Comparison of ENCODE assay signal across 26 cellular contexts in genomic region chr4:88419874-88420273, GRCh38. TPM values are rescaled to one million over a fixed set of nuclear protein-coding genes. Genes with fewer than 3 reads are reported as not detected.
DNase-seq lines count a peak whose midpoint lies in the region; ATAC-seq and TF ChIP-seq lines count a peak whose summit lies in the region.
"Had no signal": no experiment of that assay in that cellular context is flagged by ENCODE, and none has a peak within 500 bp of the region (broad histone marks: within the 10 kb centered on the region; RNA-seq: fewer than 3 reads in every experiment).

No MANE protein-coding gene starts in this region.

- H3K4me1 ChIP-seq in uterus, result no peaks in the 10 kb centered on the region
- H3K4me1 ChIP-seq: ascending aorta, BE2C, parathyroid adenoma, upper lobe of left lung had no signal

- ATAC-seq in HG02642 (IDR thresholded peaks at IDR 0.05; ENCODE audit: poor library complexity, unreplicated experiment) (peak; percentile 59), HG03432 (IDR thresholded peaks at IDR 0.05; ENCODE audit: unreplicated experiment) (peak; percentile 85)
- no peak for ATAC-seq in stimulated activated naive CD8-positive, alpha-beta T cell treated with anti-CD3 and anti-CD28 coated beads, Interleukin-15, amount 100 ng/mL, for 72 hours
- ATAC-seq: effector memory CD8-positive, alpha-beta T cell; GM23338; left lobe of liver; natural killer cell had no signal

- no peak for DNase-seq in activated naive CD4-positive, alpha-beta T cell treated with Interleukin-2 at 50 U/mL for 16 hours
- DNase-seq in uterus (no peak), dorsolateral prefrontal cortex (no peak), foreskin fibroblast (no peak)
- no peak for DNase-seq in stimulated activated naive CD8-positive, alpha-beta T cell treated with anti-CD3 and anti-CD28 coated beads, Interleukin-15, amount 100 ng/mL, for 72 hours
- DNase-seq: 8988T; activated CD4-positive, alpha-beta T cell treated with anti-CD3 and anti-CD28 coated beads, Interleukin-2, amount 50 U/mL, for 48 hours; activated naive CD4-positive, alpha-beta T cell treated with anti-CD3 and anti-CD28 coated beads, Interleukin-2, amount 10 ng/mL, durations not matched to agents 7 days and 5 days; activated T-cell treated with anti-CD3 and anti-CD28 coated beads, Interleukin-2, amount 50 U/mL, for 1 hour; BE2C; COR-L47; effector memory CD8-positive, alpha-beta T cell; natural killer cell; NCI-H1092 treated with DMSO at 0.1 percent for 48 hours; NCI-H524; SHP77; stimulated activated naive CD4-positive, alpha-beta T cell treated with Interleukin-2 at 50 U/mL for 16 hours; upper lobe of left lung had no signal

- H3K4me3 Mint-ChIP-seq in activated naive CD4-positive, alpha-beta T cell treated with anti-CD3 and anti-CD28 coated beads, Interleukin-2, amount 50 U/mL, for 24 hours, result no peak overlapping the region
- H3K4me3 Mint-ChIP-seq in stimulated activated naive CD8-positive, alpha-beta T cell treated with anti-CD3 and anti-CD28 coated beads, Interleukin-15, amount 100 ng/mL, for 72 hours, result no peak overlapping the region
- H3K4me3 Mint-ChIP-seq: activated naive CD4-positive, alpha-beta T cell treated with anti-CD3 and anti-CD28 coated beads, Interleukin-2, amount 10 ng/mL, durations not matched to agents 7 days and 5 days; effector memory CD8-positive, alpha-beta T cell; GM23338; natural killer cell had no signal

- H3K27ac ChIP-seq in uterus (peak overlapping the region; percentile 19 to 52), dorsolateral prefrontal cortex (no peak overlapping the region)
- H3K27ac ChIP-seq: ascending aorta, parathyroid adenoma, upper lobe of left lung, VCaP had no signal

- H3K27ac Mint-ChIP-seq in activated naive CD4-positive, alpha-beta T cell treated with anti-CD3 and anti-CD28 coated beads, Interleukin-2, amount 50 U/mL, for 24 hours, result peak overlapping the region; percentile 14
- no peak overlapping the region for H3K27ac Mint-ChIP-seq in stimulated activated naive CD8-positive, alpha-beta T cell treated with anti-CD3 and anti-CD28 coated beads, Interleukin-15, amount 100 ng/mL, for 72 hours
- H3K27ac Mint-ChIP-seq: activated naive CD4-positive, alpha-beta T cell treated with anti-CD3 and anti-CD28 coated beads, Interleukin-2, amount 10 ng/mL, durations not matched to agents 7 days and 5 days; GM23338 had no signal

- H3K4me1 Mint-ChIP-seq in activated naive CD4-positive, alpha-beta T cell treated with anti-CD3 and anti-CD28 coated beads, Interleukin-2, amount 50 U/mL, for 24 hours, result no peaks in the 10 kb centered on the region
- no peaks in the 10 kb centered on the region for H3K4me1 Mint-ChIP-seq in stimulated activated naive CD8-positive, alpha-beta T cell treated with anti-CD3 and anti-CD28 coated beads, Interleukin-15, amount 100 ng/mL, for 72 hours
- H3K4me1 Mint-ChIP-seq: activated naive CD4-positive, alpha-beta T cell treated with anti-CD3 and anti-CD28 coated beads, Interleukin-2, amount 10 ng/mL, durations not matched to agents 7 days and 5 days; GM23338; natural killer cell had no signal

- no peaks in the 10 kb centered on the region for H3K9me3 ChIP-seq in uterus
- H3K9me3 ChIP-seq: ascending aorta, BE2C, upper lobe of left lung had no signal

- H3K36me3 ChIP-seq in uterus, result no peaks in the 10 kb centered on the region
- H3K36me3 ChIP-seq: ascending aorta, BE2C had no signal

- intact Hi-C loops in uterus (cut with DNase I; ENCODE audit: low total_unique reads), result no loop called here
- intact Hi-C loops in dorsolateral prefrontal cortex (cut with DNase I), result no loop called here

- no peaks in the 10 kb centered on the region for H3K9me3 Mint-ChIP-seq in activated naive CD4-positive, alpha-beta T cell treated with anti-CD3 and anti-CD28 coated beads, Interleukin-2, amount 50 U/mL, for 24 hours
- H3K9me3 Mint-ChIP-seq in stimulated activated naive CD8-positive, alpha-beta T cell treated with anti-CD3 and anti-CD28 coated beads, Interleukin-15, amount 100 ng/mL, for 72 hours, result no peaks in the 10 kb centered on the region
- H3K9me3 Mint-ChIP-seq: activated naive CD4-positive, alpha-beta T cell treated with anti-CD3 and anti-CD28 coated beads, Interleukin-2, amount 10 ng/mL, durations not matched to agents 7 days and 5 days; effector memory CD8-positive, alpha-beta T cell; GM23338; natural killer cell had no signal

- TF ChIP-seq POLR2A in uterus (IDR thresholded peaks at IDR 0.05), result no peak

- H3K27me3 ChIP-seq in uterus (no peaks in the 10 kb centered on the region), dorsolateral prefrontal cortex (no peaks in the 10 kb centered on the region)
- H3K27me3 ChIP-seq: ascending aorta, upper lobe of left lung had no signal

- H3K27me3 Mint-ChIP-seq in activated naive CD4-positive, alpha-beta T cell treated with anti-CD3 and anti-CD28 coated beads, Interleukin-2, amount 50 U/mL, for 24 hours, result no peaks in the 10 kb centered on the region
- no peaks in the 10 kb centered on the region for H3K27me3 Mint-ChIP-seq in stimulated activated naive CD8-positive, alpha-beta T cell treated with anti-CD3 and anti-CD28 coated beads, Interleukin-15, amount 100 ng/mL, for 72 hours
- H3K27me3 Mint-ChIP-seq: activated naive CD4-positive, alpha-beta T cell treated with anti-CD3 and anti-CD28 coated beads, Interleukin-2, amount 10 ng/mL, durations not matched to agents 7 days and 5 days; effector memory CD8-positive, alpha-beta T cell had no signal

- H3K4me3 ChIP-seq in uterus (no peak overlapping the region), dorsolateral prefrontal cortex (no peak overlapping the region), foreskin fibroblast (ENCODE audit: low read depth in 1 of 2, low read length in 2 of 2) (no peak overlapping the region)
- H3K4me3 ChIP-seq: GM23338, upper lobe of left lung had no signal

- H3K36me3 Mint-ChIP-seq in activated naive CD4-positive, alpha-beta T cell treated with anti-CD3 and anti-CD28 coated beads, Interleukin-2, amount 50 U/mL, for 24 hours, result peaks cover 12% of the 10 kb centered on the region

- TF ChIP-seq CTCF in uterus (IDR thresholded peaks at IDR 0.05) (no peak), dorsolateral prefrontal cortex (IDR thresholded peaks at IDR 0.05 in 54 of 56, conservative IDR thresholded peaks at IDR 0.05 in 2 of 56; ENCODE audit: low read depth in 1 of 56, partially characterized antibody in 56 of 56) (no peak), foreskin fibroblast (IDR thresholded peaks at IDR 0.05; ENCODE audit: low read depth, low read length) (no peak)

RNA-seq across cellular contexts. Expression of gene HERC5, which starts 37.0 kb away (rescaled TPM):
- 10 to 100 TPM in 2 of 4 donors, 1 to 10 TPM in 2; 4.3 to 23.7 (median 10.6) TPM for total RNA-seq in uterus
- total RNA-seq in dorsolateral prefrontal cortex, result 10 to 100 TPM in 3 of 120 experiments, 1 to 10 TPM in 117; 1.6 to 17.3 (median 4.0) TPM

RNA-seq across cellular contexts. Expression of gene HERC6, which starts 41.2 kb away (rescaled TPM):
- 10 to 100 TPM in 2 of 4 donors, 1 to 10 TPM in 2; 3.5 to 27.6 (median 11.4) TPM for total RNA-seq in uterus
- 10 to 100 TPM in 118 of 120 experiments, 1 to 10 TPM in 2; 8.9 to 84.3 (median 23.3) TPM for total RNA-seq in dorsolateral prefrontal cortex

Comparison
In these comparisons a context has a peak if more than half of its experiments do, and no peak if none do; other contexts are left out.
1. H3K27ac ChIP-seq: peak in uterus (2 of 2); none in dorsolateral prefrontal cortex (0 of 59).